1 cellular context compared by ENCODE assay signal in the genomic region with DNA sequence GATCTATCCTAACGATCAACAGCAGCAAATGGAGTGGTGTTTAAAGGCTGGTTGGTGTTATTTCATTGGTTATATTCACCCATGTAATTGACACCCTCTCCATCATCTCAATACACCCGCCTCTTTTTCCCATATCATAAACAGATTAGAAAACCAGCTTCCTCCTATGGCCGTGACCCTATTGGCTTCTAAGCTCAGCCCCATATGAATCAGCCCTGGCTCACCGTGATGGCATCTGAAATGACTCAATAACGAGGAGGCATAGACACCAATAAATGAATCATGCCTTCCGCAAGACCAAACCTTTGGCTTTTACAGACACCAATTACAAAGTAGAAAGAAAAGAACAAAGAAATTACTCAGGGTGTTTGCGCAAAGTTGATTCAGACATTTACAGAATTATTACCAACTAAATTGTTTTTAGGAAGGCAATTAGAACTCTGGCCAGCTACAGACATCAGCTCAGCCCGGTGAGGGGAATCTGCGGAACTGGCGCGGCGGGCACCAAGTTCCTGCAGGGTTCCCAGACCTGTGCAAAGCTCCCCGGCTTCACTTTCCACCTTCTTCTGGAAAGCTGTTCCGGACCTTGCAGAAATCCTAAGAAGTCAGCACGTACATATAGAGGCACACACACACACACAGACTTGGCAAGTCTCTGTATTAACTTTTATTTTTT.
TF ChIP-seq lines count a peak whose summit lies in the region.

No MANE protein-coding gene starts in this region.

TF ChIP-seq in HEK293, 187 proteins besides CTCF, POLR2A, EP300 and RAD21 (continued from another document and continues in another):
- no peak for TF ChIP-seq ZNF362 (tag by site-specific recombination; IDR thresholded peaks at IDR 0.05)
- TF ChIP-seq ZFP69B (tag by site-specific recombination; IDR thresholded peaks at IDR 0.05): 0 out of 2 replicates have a peak, but pooled peaks have one; percentile 32
- TF ChIP-seq ZNF473 (tag by site-specific recombination; IDR thresholded peaks at IDR 0.05): no peak
- TF ChIP-seq, protein P1, sequence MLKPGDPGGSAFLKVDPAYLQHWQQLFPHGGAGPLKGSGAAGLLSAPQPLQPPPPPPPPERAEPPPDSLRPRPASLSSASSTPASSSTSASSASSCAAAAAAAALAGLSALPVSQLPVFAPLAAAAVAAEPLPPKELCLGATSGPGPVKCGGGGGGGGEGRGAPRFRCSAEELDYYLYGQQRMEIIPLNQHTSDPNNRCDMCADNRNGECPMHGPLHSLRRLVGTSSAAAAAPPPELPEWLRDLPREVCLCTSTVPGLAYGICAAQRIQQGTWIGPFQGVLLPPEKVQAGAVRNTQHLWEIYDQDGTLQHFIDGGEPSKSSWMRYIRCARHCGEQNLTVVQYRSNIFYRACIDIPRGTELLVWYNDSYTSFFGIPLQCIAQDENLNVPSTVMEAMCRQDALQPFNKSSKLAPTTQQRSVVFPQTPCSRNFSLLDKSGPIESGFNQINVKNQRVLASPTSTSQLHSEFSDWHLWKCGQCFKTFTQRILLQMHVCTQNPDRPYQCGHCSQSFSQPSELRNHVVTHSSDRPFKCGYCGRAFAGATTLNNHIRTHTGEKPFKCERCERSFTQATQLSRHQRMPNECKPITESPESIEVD (tag by site-specific recombination; IDR thresholded peaks at IDR 0.05): peak; percentile 79
- TF ChIP-seq ZNF112 (tag by site-specific recombination; IDR thresholded peaks at IDR 0.05): no peak
- no peak for TF ChIP-seq ZNF544 (tag by site-specific recombination; IDR thresholded peaks at IDR 0.05)
- TF ChIP-seq ZNF776 (tag by site-specific recombination; IDR thresholded peaks at IDR 0.05; ENCODE audit: borderline replicate concordance): no peak
- no peak for TF ChIP-seq ZIC2 (tag by site-specific recombination; IDR thresholded peaks at IDR 0.05)
- TF ChIP-seq ZNF654 (tag by site-specific recombination; IDR thresholded peaks at IDR 0.05; ENCODE audit: low read depth): no peak
- TF ChIP-seq ZNF449 (tag by site-specific recombination; IDR thresholded peaks at IDR 0.05): no peak
- TF ChIP-seq ZNF664 (tag by site-specific recombination; IDR thresholded peaks at IDR 0.05): no peak
- no peak for TF ChIP-seq PATZ1 (tag by site-specific recombination; IDR thresholded peaks at IDR 0.05)
- no peak for TF ChIP-seq ZNF768 (tag by site-specific recombination; IDR thresholded peaks at IDR 0.05)
- no peak for TF ChIP-seq ZNF341 (tag by site-specific recombination; IDR thresholded peaks at IDR 0.05; ENCODE audit: low read depth)
- TF ChIP-seq, protein P2, sequence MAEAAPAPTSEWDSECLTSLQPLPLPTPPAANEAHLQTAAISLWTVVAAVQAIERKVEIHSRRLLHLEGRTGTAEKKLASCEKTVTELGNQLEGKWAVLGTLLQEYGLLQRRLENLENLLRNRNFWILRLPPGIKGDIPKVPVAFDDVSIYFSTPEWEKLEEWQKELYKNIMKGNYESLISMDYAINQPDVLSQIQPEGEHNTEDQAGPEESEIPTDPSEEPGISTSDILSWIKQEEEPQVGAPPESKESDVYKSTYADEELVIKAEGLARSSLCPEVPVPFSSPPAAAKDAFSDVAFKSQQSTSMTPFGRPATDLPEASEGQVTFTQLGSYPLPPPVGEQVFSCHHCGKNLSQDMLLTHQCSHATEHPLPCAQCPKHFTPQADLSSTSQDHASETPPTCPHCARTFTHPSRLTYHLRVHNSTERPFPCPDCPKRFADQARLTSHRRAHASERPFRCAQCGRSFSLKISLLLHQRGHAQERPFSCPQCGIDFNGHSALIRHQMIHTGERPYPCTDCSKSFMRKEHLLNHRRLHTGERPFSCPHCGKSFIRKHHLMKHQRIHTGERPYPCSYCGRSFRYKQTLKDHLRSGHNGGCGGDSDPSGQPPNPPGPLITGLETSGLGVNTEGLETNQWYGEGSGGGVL (tag by site-specific recombination; IDR thresholded peaks at IDR 0.05): no peak
- no peak for TF ChIP-seq ZBTB17 (tag by site-specific recombination; IDR thresholded peaks at IDR 0.05)
- TF ChIP-seq ZNF585B (tag by site-specific recombination; IDR thresholded peaks at IDR 0.05): no peak
- TF ChIP-seq ZFP3 (tag by site-specific recombination; IDR thresholded peaks at IDR 0.05; ENCODE audit: low read depth): no peak
- TF ChIP-seq ZNF184 (tag by site-specific recombination; IDR thresholded peaks at IDR 0.05): peak; percentile 81
- TF ChIP-seq SP3 (tag by site-specific recombination; IDR thresholded peaks at IDR 0.05): peak; percentile 58
- no peak for TF ChIP-seq ZFP41 (tag by site-specific recombination; IDR thresholded peaks at IDR 0.05; ENCODE audit: borderline replicate concordance)
- no peak for TF ChIP-seq HOXA7 (CRISPR knock-in tag; IDR thresholded peaks at IDR 0.05; ENCODE audit: borderline replicate concordance)
- TF ChIP-seq ZNF138 (tag by site-specific recombination; IDR thresholded peaks at IDR 0.05; ENCODE audit: borderline replicate concordance): no peak
- no peak for TF ChIP-seq ZNF571 (tag by site-specific recombination; IDR thresholded peaks at IDR 0.05)
- TF ChIP-seq ZNF791 (tag by site-specific recombination; IDR thresholded peaks at IDR 0.05): no peak
- peak; percentile 98 for TF ChIP-seq KLF17 (tag by site-specific recombination; IDR thresholded peaks at IDR 0.05)
- 0 out of 2 replicates have a peak, but pooled peaks have one; percentile 38 for TF ChIP-seq ZNF600 (tag by site-specific recombination; IDR thresholded peaks at IDR 0.05)
- no peak for TF ChIP-seq ZNF560 (tag by site-specific recombination; IDR thresholded peaks at IDR 0.05; ENCODE audit: borderline replicate concordance)
- peak; percentile 84 for TF ChIP-seq TSHZ1 (tag by site-specific recombination; IDR thresholded peaks at IDR 0.05; ENCODE audit: borderline replicate concordance)
- TF ChIP-seq, protein P3, sequence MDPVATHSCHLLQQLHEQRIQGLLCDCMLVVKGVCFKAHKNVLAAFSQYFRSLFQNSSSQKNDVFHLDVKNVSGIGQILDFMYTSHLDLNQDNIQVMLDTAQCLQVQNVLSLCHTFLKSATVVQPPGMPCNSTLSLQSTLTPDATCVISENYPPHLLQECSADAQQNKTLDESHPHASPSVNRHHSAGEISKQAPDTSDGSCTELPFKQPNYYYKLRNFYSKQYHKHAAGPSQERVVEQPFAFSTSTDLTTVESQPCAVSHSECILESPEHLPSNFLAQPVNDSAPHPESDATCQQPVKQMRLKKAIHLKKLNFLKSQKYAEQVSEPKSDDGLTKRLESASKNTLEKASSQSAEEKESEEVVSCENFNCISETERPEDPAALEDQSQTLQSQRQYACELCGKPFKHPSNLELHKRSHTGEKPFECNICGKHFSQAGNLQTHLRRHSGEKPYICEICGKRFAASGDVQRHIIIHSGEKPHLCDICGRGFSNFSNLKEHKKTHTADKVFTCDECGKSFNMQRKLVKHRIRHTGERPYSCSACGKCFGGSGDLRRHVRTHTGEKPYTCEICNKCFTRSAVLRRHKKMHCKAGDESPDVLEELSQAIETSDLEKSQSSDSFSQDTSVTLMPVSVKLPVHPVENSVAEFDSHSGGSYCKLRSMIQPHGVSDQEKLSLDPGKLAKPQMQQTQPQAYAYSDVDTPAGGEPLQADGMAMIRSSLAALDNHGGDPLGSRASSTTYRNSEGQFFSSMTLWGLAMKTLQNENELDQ (tag by site-specific recombination; IDR thresholded peaks at IDR 0.05; ENCODE audit: low read depth): no peak
- TF ChIP-seq KLF8 (tag by site-specific recombination; IDR thresholded peaks at IDR 0.05): peak; percentile 66; the same call in 1 of the 2 replicates
- TF ChIP-seq ZNF223 (tag by site-specific recombination; IDR thresholded peaks at IDR 0.05): no peak
- TF ChIP-seq ZNF202 (tag by site-specific recombination; IDR thresholded peaks at IDR 0.05; ENCODE audit: borderline replicate concordance): no peak
- TF ChIP-seq, protein P4, sequence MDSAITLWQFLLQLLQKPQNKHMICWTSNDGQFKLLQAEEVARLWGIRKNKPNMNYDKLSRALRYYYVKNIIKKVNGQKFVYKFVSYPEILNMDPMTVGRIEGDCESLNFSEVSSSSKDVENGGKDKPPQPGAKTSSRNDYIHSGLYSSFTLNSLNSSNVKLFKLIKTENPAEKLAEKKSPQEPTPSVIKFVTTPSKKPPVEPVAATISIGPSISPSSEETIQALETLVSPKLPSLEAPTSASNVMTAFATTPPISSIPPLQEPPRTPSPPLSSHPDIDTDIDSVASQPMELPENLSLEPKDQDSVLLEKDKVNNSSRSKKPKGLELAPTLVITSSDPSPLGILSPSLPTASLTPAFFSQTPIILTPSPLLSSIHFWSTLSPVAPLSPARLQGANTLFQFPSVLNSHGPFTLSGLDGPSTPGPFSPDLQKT (IDR thresholded peaks at IDR 0.05; ENCODE audit: borderline replicate concordance, low read depth, low read length): no peak
- peak; percentile 18; the same call in 1 of the 2 replicates for TF ChIP-seq ZNF692 (tag by site-specific recombination; IDR thresholded peaks at IDR 0.05)
- no peak for TF ChIP-seq ZNF514 (tag by site-specific recombination; IDR thresholded peaks at IDR 0.05)
- TF ChIP-seq ZBTB48 (tag by site-specific recombination; IDR thresholded peaks at IDR 0.05): no peak
- TF ChIP-seq ZNF157 (tag by site-specific recombination; IDR thresholded peaks at IDR 0.05): no peak
- peak; percentile 62 for TF ChIP-seq SP2 (tag by site-specific recombination; IDR thresholded peaks at IDR 0.05)
